4 cellular contexts compared by ENCODE assay signal in the genomic region with DNA sequence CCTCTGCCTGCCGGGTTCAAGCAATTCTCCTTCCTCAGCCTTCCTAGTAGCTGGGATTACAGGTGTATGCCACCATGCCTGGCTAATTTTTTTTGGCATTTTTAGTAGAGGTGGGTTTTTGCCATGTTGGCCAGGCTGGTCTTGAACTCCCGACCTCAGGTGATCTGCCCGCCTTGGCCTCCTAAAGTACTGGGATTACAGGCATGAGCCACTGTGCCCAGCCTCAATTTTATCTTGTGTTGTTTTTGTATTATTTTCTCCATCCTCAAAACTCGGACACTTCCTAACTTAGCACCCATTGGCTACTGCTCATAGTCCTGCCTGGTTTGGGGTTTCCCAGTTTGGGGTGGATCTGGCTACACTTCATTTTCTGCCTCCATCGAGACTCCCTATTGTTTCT. TPM values are rescaled to one million over a fixed set of nuclear protein-coding genes. Genes with fewer than 3 reads are reported as not detected.
"Had no signal": no experiment of that assay in that cellular context is flagged by ENCODE, and none has a peak within 500 bp of the region (broad histone marks: within the 10 kb centered on the region; RNA-seq: fewer than 3 reads in every experiment).

No MANE protein-coding gene starts in this region.

RNA-seq across cellular contexts. Expression of gene NYNRIN, which starts 11.2 kb away (rescaled TPM):
- total RNA-seq: M059J, MCF 10A had no signal

RNA-seq across cellular contexts. Expression of gene RIPK3, which starts 47.8 kb away (rescaled TPM):
- total RNA-seq: LHCN-M2, M059J, MCF 10A, NCI-H460 had no signal
